ENCODE assay signal across 1 cellular context in the genomic region with DNA sequence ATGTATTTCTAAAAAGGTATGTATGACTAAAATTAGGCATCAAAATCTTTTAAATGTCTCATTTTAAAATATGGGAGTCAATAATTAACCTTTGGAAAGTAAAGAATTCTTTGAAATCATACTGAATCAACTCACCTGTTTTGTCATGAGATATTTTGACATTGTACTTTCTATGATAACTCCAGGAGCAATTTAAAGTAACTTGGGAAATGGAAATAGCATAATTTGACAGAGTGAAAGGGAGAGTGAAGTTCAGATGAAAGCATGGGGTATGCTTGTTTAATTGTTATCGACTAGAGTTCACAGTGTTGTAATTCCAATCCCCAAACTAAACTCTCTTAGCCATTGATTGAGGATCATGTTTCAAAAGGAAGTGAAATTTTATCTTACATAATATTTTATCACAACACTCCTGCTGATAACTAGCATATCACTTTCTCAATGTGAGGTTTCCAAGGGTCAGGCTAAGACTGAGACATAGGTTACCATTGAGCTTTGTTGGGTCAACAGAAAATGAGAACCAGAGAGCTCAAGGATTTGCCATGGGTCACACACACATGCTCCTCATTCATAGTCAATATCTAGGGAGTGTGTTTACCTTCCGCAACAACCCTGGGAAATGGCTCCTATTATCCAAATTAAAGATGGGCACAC.
TF ChIP-seq lines count a peak whose summit lies in the region.

No MANE protein-coding gene starts in this region.

TF ChIP-seq in HepG2, 621 proteins besides CTCF, POLR2A, EP300 and RAD21 (continued from another document and continues in another):
- peak; percentile 41; the same call in 1 of the 2 replicates for TF ChIP-seq NCOR1 (IDR thresholded peaks at IDR 0.05; ENCODE audit: borderline replicate concordance, low read length)
- no peak; the same call in 1 of the 2 replicates for TF ChIP-seq HOXA3 (CRISPR knock-in tag; IDR thresholded peaks at IDR 0.05)
- no peak for TF ChIP-seq ZNF260 (CRISPR knock-in tag; IDR thresholded peaks at IDR 0.05; ENCODE audit: borderline replicate concordance, low read depth)
- TF ChIP-seq POGZ (CRISPR knock-in tag; IDR thresholded peaks at IDR 0.05), result peak; percentile 68
- TF ChIP-seq ZMYM4 (CRISPR knock-in tag; IDR thresholded peaks at IDR 0.05), result peak; percentile 84
- TF ChIP-seq, protein P1, sequence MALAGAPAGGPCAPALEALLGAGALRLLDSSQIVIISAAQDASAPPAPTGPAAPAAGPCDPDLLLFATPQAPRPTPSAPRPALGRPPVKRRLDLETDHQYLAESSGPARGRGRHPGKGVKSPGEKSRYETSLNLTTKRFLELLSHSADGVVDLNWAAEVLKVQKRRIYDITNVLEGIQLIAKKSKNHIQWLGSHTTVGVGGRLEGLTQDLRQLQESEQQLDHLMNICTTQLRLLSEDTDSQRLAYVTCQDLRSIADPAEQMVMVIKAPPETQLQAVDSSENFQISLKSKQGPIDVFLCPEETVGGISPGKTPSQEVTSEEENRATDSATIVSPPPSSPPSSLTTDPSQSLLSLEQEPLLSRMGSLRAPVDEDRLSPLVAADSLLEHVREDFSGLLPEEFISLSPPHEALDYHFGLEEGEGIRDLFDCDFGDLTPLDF (CRISPR knock-in tag; IDR thresholded peaks at IDR 0.05), result peak; percentile 25; the same call in 1 of the 2 replicates
- TF ChIP-seq, protein P2, sequence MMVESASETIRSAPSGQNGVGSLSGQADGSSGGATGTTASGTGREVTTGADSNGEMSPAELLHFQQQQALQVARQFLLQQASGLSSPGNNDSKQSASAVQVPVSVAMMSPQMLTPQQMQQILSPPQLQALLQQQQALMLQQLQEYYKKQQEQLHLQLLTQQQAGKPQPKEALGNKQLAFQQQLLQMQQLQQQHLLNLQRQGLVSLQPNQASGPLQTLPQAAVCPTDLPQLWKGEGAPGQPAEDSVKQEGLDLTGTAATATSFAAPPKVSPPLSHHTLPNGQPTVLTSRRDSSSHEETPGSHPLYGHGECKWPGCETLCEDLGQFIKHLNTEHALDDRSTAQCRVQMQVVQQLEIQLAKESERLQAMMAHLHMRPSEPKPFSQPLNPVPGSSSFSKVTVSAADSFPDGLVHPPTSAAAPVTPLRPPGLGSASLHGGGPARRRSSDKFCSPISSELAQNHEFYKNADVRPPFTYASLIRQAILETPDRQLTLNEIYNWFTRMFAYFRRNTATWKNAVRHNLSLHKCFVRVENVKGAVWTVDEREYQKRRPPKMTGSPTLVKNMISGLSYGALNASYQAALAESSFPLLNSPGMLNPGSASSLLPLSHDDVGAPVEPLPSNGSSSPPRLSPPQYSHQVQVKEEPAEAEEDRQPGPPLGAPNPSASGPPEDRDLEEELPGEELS (CRISPR knock-in tag; IDR thresholded peaks at IDR 0.05), result peak; percentile 73; the same call in 1 of the 2 replicates
- no peak for TF ChIP-seq SIN3A (IDR thresholded peaks at IDR 0.05; ENCODE audit: borderline replicate concordance, low read depth, low read length)
- TF ChIP-seq NR2C2 (CRISPR knock-in tag; IDR thresholded peaks at IDR 0.05; ENCODE audit: borderline replicate concordance), result peak; percentile 61
- TF ChIP-seq TEAD3 (CRISPR knock-in tag; optimal IDR thresholded peaks at IDR 0.05; ENCODE audit: borderline replicate concordance), result peak; percentile 39
- no peak for TF ChIP-seq ZNF180 (CRISPR knock-in tag; IDR thresholded peaks at IDR 0.05; ENCODE audit: borderline replicate concordance, low read depth)
- no peak for TF ChIP-seq CBX1 (IDR thresholded peaks at IDR 0.05; ENCODE audit: low read depth)
- TF ChIP-seq, protein P3, sequence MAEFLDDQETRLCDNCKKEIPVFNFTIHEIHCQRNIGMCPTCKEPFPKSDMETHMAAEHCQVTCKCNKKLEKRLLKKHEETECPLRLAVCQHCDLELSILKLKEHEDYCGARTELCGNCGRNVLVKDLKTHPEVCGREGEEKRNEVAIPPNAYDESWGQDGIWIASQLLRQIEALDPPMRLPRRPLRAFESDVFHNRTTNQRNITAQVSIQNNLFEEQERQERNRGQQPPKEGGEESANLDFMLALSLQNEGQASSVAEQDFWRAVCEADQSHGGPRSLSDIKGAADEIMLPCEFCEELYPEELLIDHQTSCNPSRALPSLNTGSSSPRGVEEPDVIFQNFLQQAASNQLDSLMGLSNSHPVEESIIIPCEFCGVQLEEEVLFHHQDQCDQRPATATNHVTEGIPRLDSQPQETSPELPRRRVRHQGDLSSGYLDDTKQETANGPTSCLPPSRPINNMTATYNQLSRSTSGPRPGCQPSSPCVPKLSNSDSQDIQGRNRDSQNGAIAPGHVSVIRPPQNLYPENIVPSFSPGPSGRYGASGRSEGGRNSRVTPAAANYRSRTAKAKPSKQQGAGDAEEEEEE (CRISPR knock-in tag; IDR thresholded peaks at IDR 0.05; ENCODE audit: borderline replicate concordance), result no peak
- TF ChIP-seq, protein P4, sequence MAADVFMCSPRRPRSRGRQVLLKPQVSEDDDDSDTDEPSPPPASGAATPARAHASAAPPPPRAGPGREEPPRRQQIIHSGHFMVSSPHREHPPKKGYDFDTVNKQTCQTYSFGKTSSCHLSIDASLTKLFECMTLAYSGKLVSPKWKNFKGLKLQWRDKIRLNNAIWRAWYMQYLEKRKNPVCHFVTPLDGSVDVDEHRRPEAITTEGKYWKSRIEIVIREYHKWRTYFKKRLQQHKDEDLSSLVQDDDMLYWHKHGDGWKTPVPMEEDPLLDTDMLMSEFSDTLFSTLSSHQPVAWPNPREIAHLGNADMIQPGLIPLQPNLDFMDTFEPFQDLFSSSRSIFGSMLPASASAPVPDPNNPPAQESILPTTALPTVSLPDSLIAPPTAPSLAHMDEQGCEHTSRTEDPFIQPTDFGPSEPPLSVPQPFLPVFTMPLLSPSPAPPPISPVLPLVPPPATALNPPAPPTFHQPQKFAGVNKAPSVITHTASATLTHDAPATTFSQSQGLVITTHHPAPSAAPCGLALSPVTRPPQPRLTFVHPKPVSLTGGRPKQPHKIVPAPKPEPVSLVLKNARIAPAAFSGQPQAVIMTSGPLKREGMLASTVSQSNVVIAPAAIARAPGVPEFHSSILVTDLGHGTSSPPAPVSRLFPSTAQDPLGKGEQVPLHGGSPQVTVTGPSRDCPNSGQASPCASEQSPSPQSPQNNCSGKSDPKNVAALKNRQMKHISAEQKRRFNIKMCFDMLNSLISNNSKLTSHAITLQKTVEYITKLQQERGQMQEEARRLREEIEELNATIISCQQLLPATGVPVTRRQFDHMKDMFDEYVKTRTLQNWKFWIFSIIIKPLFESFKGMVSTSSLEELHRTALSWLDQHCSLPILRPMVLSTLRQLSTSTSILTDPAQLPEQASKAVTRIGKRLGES (CRISPR knock-in tag; IDR thresholded peaks at IDR 0.05; ENCODE audit: borderline replicate concordance), result no peak
- TF ChIP-seq SOX5 (CRISPR knock-in tag; IDR thresholded peaks at IDR 0.05; ENCODE audit: borderline replicate concordance), result peak; percentile 64; the same call in 1 of the 2 replicates
- TF ChIP-seq RXRB (CRISPR knock-in tag; IDR thresholded peaks at IDR 0.05; ENCODE audit: borderline replicate concordance), result peak; percentile 68
- peak; percentile 67; the same call in 1 of the 2 replicates for TF ChIP-seq NR2F2 (IDR thresholded peaks at IDR 0.05; ENCODE audit: borderline replicate concordance, low read depth)
- no peak for TF ChIP-seq ZNF816 (CRISPR knock-in tag; IDR thresholded peaks at IDR 0.05; ENCODE audit: borderline replicate concordance)
- TF ChIP-seq TCF7 (IDR thresholded peaks at IDR 0.05; ENCODE audit: low read depth), result peak; percentile 64; the same call in 1 of the 2 replicates
- TF ChIP-seq, protein P5, sequence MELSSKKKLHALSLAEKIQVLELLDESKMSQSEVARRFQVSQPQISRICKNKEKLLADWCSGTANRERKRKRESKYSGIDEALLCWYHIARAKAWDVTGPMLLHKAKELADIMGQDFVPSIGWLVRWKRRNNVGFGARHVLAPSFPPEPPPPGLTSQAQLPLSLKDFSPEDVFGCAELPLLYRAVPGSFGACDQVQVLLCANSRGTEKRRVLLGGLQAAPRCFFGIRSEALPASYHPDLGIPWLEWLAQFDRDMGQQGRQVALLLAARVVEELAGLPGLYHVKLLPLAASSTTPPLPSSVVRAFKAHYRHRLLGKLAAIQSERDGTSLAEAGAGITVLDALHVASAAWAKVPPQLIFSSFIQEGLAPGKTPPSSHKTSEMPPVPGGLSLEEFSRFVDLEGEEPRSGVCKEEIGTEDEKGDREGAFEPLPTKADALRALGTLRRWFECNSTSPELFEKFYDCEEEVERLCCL (CRISPR knock-in tag; IDR thresholded peaks at IDR 0.05; ENCODE audit: borderline replicate concordance), result no peak
- TF ChIP-seq, protein P6, sequence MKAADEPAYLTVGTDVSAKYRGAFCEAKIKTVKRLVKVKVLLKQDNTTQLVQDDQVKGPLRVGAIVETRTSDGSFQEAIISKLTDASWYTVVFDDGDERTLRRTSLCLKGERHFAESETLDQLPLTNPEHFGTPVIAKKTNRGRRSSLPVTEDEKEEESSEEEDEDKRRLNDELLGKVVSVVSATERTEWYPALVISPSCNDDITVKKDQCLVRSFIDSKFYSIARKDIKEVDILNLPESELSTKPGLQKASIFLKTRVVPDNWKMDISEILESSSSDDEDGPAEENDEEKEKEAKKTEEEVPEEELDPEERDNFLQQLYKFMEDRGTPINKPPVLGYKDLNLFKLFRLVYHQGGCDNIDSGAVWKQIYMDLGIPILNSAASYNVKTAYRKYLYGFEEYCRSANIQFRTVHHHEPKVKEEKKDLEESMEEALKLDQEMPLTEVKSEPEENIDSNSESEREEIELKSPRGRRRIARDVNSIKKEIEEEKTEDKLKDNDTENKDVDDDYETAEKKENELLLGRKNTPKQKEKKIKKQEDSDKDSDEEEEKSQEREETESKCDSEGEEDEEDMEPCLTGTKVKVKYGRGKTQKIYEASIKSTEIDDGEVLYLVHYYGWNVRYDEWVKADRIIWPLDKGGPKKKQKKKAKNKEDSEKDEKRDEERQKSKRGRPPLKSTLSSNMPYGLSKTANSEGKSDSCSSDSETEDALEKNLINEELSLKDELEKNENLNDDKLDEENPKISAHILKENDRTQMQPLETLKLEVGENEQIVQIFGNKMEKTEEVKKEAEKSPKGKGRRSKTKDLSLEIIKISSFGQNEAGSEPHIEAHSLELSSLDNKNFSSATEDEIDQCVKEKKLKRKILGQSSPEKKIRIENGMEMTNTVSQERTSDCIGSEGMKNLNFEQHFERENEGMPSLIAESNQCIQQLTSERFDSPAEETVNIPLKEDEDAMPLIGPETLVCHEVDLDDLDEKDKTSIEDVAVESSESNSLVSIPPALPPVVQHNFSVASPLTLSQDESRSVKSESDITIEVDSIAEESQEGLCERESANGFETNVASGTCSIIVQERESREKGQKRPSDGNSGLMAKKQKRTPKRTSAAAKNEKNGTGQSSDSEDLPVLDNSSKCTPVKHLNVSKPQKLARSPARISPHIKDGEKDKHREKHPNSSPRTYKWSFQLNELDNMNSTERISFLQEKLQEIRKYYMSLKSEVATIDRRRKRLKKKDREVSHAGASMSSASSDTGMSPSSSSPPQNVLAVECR (CRISPR knock-in tag; IDR thresholded peaks at IDR 0.05; ENCODE audit: borderline replicate concordance), result peak; percentile 26; the same call in 1 of the 2 replicates
- peak; percentile 40; the same call in 1 of the 2 replicates for TF ChIP-seq FOXO1 (CRISPR knock-in tag; IDR thresholded peaks at IDR 0.05)
- TF ChIP-seq, protein P7, sequence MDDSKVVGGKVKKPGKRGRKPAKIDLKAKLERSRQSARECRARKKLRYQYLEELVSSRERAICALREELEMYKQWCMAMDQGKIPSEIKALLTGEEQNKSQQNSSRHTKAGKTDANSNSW (CRISPR knock-in tag; IDR thresholded peaks at IDR 0.05; ENCODE audit: borderline replicate concordance), result no peak
- TF ChIP-seq RCOR2 (CRISPR knock-in tag; IDR thresholded peaks at IDR 0.05), result peak; percentile 68
- peak; percentile 53; the same call in 1 of the 2 replicates for TF ChIP-seq HNF4G (IDR thresholded peaks at IDR 0.05; ENCODE audit: borderline replicate concordance, low read depth, low read length)
- no peak for TF ChIP-seq HNF4G (CRISPR knock-in tag; IDR thresholded peaks at IDR 0.05; ENCODE audit: borderline replicate concordance, low read depth)
- no peak for TF ChIP-seq TMF1 (CRISPR knock-in tag; IDR thresholded peaks at IDR 0.05; ENCODE audit: low read depth)
- TF ChIP-seq NFRKB (IDR thresholded peaks at IDR 0.05), result no peak
- TF ChIP-seq, protein P8, sequence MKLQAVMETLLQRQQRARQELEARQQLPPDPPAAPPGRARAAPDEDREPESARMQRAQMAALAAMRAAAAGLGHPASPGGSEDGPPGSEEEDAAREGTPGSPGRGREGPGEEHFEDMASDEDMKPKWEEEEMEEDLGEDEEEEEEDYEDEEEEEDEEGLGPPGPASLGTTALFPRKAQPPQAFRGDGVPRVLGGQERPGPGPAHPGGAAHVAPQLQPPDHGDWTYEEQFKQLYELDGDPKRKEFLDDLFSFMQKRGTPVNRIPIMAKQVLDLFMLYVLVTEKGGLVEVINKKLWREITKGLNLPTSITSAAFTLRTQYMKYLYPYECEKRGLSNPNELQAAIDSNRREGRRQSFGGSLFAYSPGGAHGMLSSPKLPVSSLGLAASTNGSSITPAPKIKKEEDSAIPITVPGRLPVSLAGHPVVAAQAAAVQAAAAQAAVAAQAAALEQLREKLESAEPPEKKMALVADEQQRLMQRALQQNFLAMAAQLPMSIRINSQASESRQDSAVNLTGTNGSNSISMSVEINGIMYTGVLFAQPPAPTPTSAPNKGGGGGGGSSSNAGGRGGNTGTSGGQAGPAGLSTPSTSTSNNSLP (IDR thresholded peaks at IDR 0.05; ENCODE audit: low read depth, low read length), result peak; percentile 64
- TF ChIP-seq FOXA3 (CRISPR knock-in tag; IDR thresholded peaks at IDR 0.05), result peak; percentile 69; the same call in 1 of the 2 replicates
- no peak for TF ChIP-seq ZNF207 (IDR thresholded peaks at IDR 0.05; ENCODE audit: borderline replicate concordance)
- TF ChIP-seq RARG (CRISPR knock-in tag; IDR thresholded peaks at IDR 0.05; ENCODE audit: low read depth), result 0 out of 2 replicates have a peak, but pooled peaks have one; percentile 71
- no peak for TF ChIP-seq ZNF317 (CRISPR knock-in tag; IDR thresholded peaks at IDR 0.05)
- TF ChIP-seq KDM3A (CRISPR knock-in tag; IDR thresholded peaks at IDR 0.05; ENCODE audit: low read depth), result peak; percentile 58; the same call in 1 of the 2 replicates
